8 cellular contexts compared by ENCODE assay signal in genomic region chr18:12038661-12039417, GRCh38. TPM values are rescaled to one million over a fixed set of nuclear protein-coding genes. Genes with fewer than 3 reads are reported as not detected.
DNase-seq lines count a peak whose midpoint lies in the region; ATAC-seq lines count a peak whose summit lies in the region.

No MANE protein-coding gene starts in this region.

- H3K4me1 Mint-ChIP-seq in activated T-helper 17 cell treated with anti-CD3 and anti-CD28 coated beads, Interleukin-2, amount 50 U/mL, for 72 hours, result no peaks in the 10 kb centered on the region
- H3K4me1 Mint-ChIP-seq in naive thymus-derived CD8-positive, alpha-beta T cell, result peaks cover 0 to 6% (median 4%) of the 10 kb centered on the region in 4 donors
- H3K4me1 Mint-ChIP-seq in stimulated activated effector memory CD8-positive, alpha-beta T cell treated with anti-CD3 and anti-CD28 coated beads, Interleukin-12 subunit alpha, Interleukin-12 subunit beta, amount 100 ng/mL, for 72 hours, result no peaks in the 10 kb centered on the region

- ATAC-seq in GM19467 (IDR thresholded peaks at IDR 0.05; ENCODE audit: unreplicated experiment), result peak; percentile 71
- peak; percentile 80 for ATAC-seq in activated T-helper 17 cell treated with anti-CD3 and anti-CD28 coated beads, Interleukin-2, amount 50 U/mL, for 72 hours (replicated peaks)
- peak; percentile 86 to 95 for ATAC-seq in naive thymus-derived CD8-positive, alpha-beta T cell
- ATAC-seq in stimulated activated effector memory CD8-positive, alpha-beta T cell treated with anti-CD3 and anti-CD28 coated beads, Interleukin-12 subunit alpha, Interleukin-12 subunit beta, amount 100 ng/mL, for 72 hours, result peak; percentile 84

- POLR2A ChIA-PET in naive thymus-derived CD8-positive, alpha-beta T cell (lab: Charles Lee), result no interaction called here

- DNase-seq in COLO668 (lab: John Stamatoyannopoulos, UW; ENCODE audit: unreplicated experiment) (peak; percentile 73), HUDEP-2 (lab: John Stamatoyannopoulos, UW; ENCODE audit: unreplicated experiment in 76 of 76) (peak in 66 of 76 experiments; percentile 3 to 86 (median 38)), RKO (ENCODE audit: low spot score) (peak; percentile 86), fibroblast of peridontal ligament (ENCODE audit: extremely low read depth) (peak; percentile 67)
- peak; percentile 41 to 80 (median 70) for DNase-seq in naive thymus-derived CD8-positive, alpha-beta T cell
- peak; percentile 81 to 86 for DNase-seq in stimulated activated effector memory CD8-positive, alpha-beta T cell treated with anti-CD3 and anti-CD28 coated beads, Interleukin-12 subunit alpha, Interleukin-12 subunit beta, amount 100 ng/mL, for 72 hours (ENCODE audit: low spot score in 2 of 2)

- H3K36me3 Mint-ChIP-seq in activated T-helper 17 cell treated with anti-CD3 and anti-CD28 coated beads, Interleukin-2, amount 50 U/mL, for 72 hours (ENCODE audit: low read depth), result no peaks in the 10 kb centered on the region
- H3K36me3 Mint-ChIP-seq in naive thymus-derived CD8-positive, alpha-beta T cell, result no peaks in the 10 kb centered on the region
- no peaks in the 10 kb centered on the region for H3K36me3 Mint-ChIP-seq in stimulated activated effector memory CD8-positive, alpha-beta T cell treated with anti-CD3 and anti-CD28 coated beads, Interleukin-12 subunit alpha, Interleukin-12 subunit beta, amount 100 ng/mL, for 72 hours

- no peaks in the 10 kb centered on the region for H3K9me3 Mint-ChIP-seq in activated T-helper 17 cell treated with anti-CD3 and anti-CD28 coated beads, Interleukin-2, amount 50 U/mL, for 72 hours
- no peaks in the 10 kb centered on the region for H3K9me3 Mint-ChIP-seq in naive thymus-derived CD8-positive, alpha-beta T cell
- H3K9me3 Mint-ChIP-seq in stimulated activated effector memory CD8-positive, alpha-beta T cell treated with anti-CD3 and anti-CD28 coated beads, Interleukin-12 subunit alpha, Interleukin-12 subunit beta, amount 100 ng/mL, for 72 hours, result no peaks in the 10 kb centered on the region

- H3K4me3 Mint-ChIP-seq in activated T-helper 17 cell treated with anti-CD3 and anti-CD28 coated beads, Interleukin-2, amount 50 U/mL, for 72 hours, result peak overlapping the region; percentile 65
- H3K4me3 Mint-ChIP-seq in naive thymus-derived CD8-positive, alpha-beta T cell, result peak overlapping the region; percentile 20 to 83 (median 72)
- peak overlapping the region; percentile 67 for H3K4me3 Mint-ChIP-seq in stimulated activated effector memory CD8-positive, alpha-beta T cell treated with anti-CD3 and anti-CD28 coated beads, Interleukin-12 subunit alpha, Interleukin-12 subunit beta, amount 100 ng/mL, for 72 hours

- peaks cover 11% of the 10 kb centered on the region for H3K27me3 Mint-ChIP-seq in activated T-helper 17 cell treated with anti-CD3 and anti-CD28 coated beads, Interleukin-2, amount 50 U/mL, for 72 hours
- peaks cover 0 to 26% (median 14%) of the 10 kb centered on the region in 5 donors for H3K27me3 Mint-ChIP-seq in naive thymus-derived CD8-positive, alpha-beta T cell

- H3K27ac Mint-ChIP-seq in activated T-helper 17 cell treated with anti-CD3 and anti-CD28 coated beads, Interleukin-2, amount 50 U/mL, for 72 hours, result no peak overlapping the region
- H3K27ac Mint-ChIP-seq in naive thymus-derived CD8-positive, alpha-beta T cell, result no peak overlapping the region
- H3K27ac Mint-ChIP-seq in stimulated activated effector memory CD8-positive, alpha-beta T cell treated with anti-CD3 and anti-CD28 coated beads, Interleukin-12 subunit alpha, Interleukin-12 subunit beta, amount 100 ng/mL, for 72 hours, result no peak overlapping the region

RNA-seq across cellular contexts. Expression of gene ANKRD62, which starts 54.8 kb away (rescaled TPM):
- total RNA-seq in activated T-helper 17 cell treated with anti-CD3 and anti-CD28 coated beads, Interleukin-2, amount 50 U/mL, for 72 hours, result not detected
- total RNA-seq in naive thymus-derived CD8-positive, alpha-beta T cell, result not detected
- polyA plus RNA-seq in naive thymus-derived CD8-positive, alpha-beta T cell, result not detected

RNA-seq across cellular contexts. Expression of gene IMPA2, which starts 57.5 kb away (rescaled TPM):
- total RNA-seq in activated T-helper 17 cell treated with anti-CD3 and anti-CD28 coated beads, Interleukin-2, amount 50 U/mL, for 72 hours, result 10 to 100 TPM; 18.3 to 23.7 TPM
- 1 to 10 TPM; 7.8 to 9.5 TPM for total RNA-seq in naive thymus-derived CD8-positive, alpha-beta T cell
- 1 to 10 TPM; 4.3 to 8.2 (median 4.5) TPM for polyA plus RNA-seq in naive thymus-derived CD8-positive, alpha-beta T cell

Comparison
In these comparisons a context has a peak if more than half of its experiments do, and no peak if none do; other contexts are left out.
1. Peak in every context shown above with its lines: DNase-seq and ATAC-seq.